ENCODE assay signal across 1 cellular context in genomic region chr20:63641146-63641791, GRCh38.
TF ChIP-seq lines count a peak whose summit lies in the region.

No MANE protein-coding gene starts in this region.

TF ChIP-seq in HepG2, 621 proteins besides CTCF, POLR2A, EP300 and RAD21:
- TF ChIP-seq HOXA3 (CRISPR knock-in tag; IDR thresholded peaks at IDR 0.05) (peak; percentile 29; the same call in 1 of the 2 replicates), ZBTB38 (CRISPR knock-in tag; IDR thresholded peaks at IDR 0.05) (0 out of 2 replicates have a peak, but pooled peaks have one; percentile 2), ZNF333 (CRISPR knock-in tag; IDR thresholded peaks at IDR 0.05; ENCODE audit: borderline replicate concordance) (no peak), ZNF609 (CRISPR knock-in tag; IDR thresholded peaks at IDR 0.05; ENCODE audit: borderline replicate concordance) (no peak), AKAP8 (CRISPR knock-in tag; IDR thresholded peaks at IDR 0.05) (no peak), FOXA1 (IDR thresholded peaks at IDR 0.05) (no peak), FOXA1 (CRISPR knock-in tag; IDR thresholded peaks at IDR 0.05) (peak; percentile 15; the same call in 1 of the 2 replicates), ZNF235 (CRISPR knock-in tag; IDR thresholded peaks at IDR 0.05; ENCODE audit: borderline replicate concordance) (no peak), ATAD3A (CRISPR knock-in tag; IDR thresholded peaks at IDR 0.05) (0 out of 2 replicates have a peak, but pooled peaks have one; percentile 35), GATAD2A (CRISPR knock-in tag; IDR thresholded peaks at IDR 0.05) (no peak), ZIK1 (CRISPR knock-in tag; IDR thresholded peaks at IDR 0.05; ENCODE audit: borderline replicate concordance, low read depth) (no peak), CCDC6 (CRISPR knock-in tag; IDR thresholded peaks at IDR 0.05) (no peak), SP1 (IDR thresholded peaks at IDR 0.05) (no peak), SP1 (CRISPR knock-in tag; IDR thresholded peaks at IDR 0.05) (0 out of 2 replicates have a peak, but pooled peaks have one; percentile 50), ZHX2 (IDR thresholded peaks at IDR 0.05; ENCODE audit: low read depth) (no peak), ZHX2 (CRISPR knock-in tag; IDR thresholded peaks at IDR 0.05; ENCODE audit: borderline replicate concordance) (no peak), ETV6 (CRISPR knock-in tag; conservative IDR thresholded peaks at IDR 0.05) (no peak), DPF2 (CRISPR knock-in tag; IDR thresholded peaks at IDR 0.05; ENCODE audit: borderline replicate concordance, low read depth) (no peak), ZNF350 (CRISPR knock-in tag; IDR thresholded peaks at IDR 0.05; ENCODE audit: borderline replicate concordance, low read depth) (0 out of 2 replicates have a peak, but pooled peaks have one; percentile 22), ZBTB34 (CRISPR knock-in tag; IDR thresholded peaks at IDR 0.05) (no peak), KAT7 (CRISPR knock-in tag; IDR thresholded peaks at IDR 0.05; ENCODE audit: borderline replicate concordance) (0 out of 2 replicates have a peak, but pooled peaks have one; percentile 3), IRX3 (CRISPR knock-in tag; IDR thresholded peaks at IDR 0.05; ENCODE audit: borderline replicate concordance, low read depth) (no peak), ZBTB33 (CRISPR knock-in tag; IDR thresholded peaks at IDR 0.05) (peak; percentile 83), MZF1 (CRISPR knock-in tag; IDR thresholded peaks at IDR 0.05; ENCODE audit: borderline replicate concordance) (no peak), ZNF547 (CRISPR knock-in tag; IDR thresholded peaks at IDR 0.05) (no peak; the same call in 1 of the 2 replicates), TOE1 (CRISPR knock-in tag; IDR thresholded peaks at IDR 0.05) (no peak), ZNF597 (CRISPR knock-in tag; IDR thresholded peaks at IDR 0.05) (no peak), ZNF263 (CRISPR knock-in tag; IDR thresholded peaks at IDR 0.05) (peak; percentile 23; the same call in 1 of the 2 replicates), IKZF5 (CRISPR knock-in tag; IDR thresholded peaks at IDR 0.05) (peak; percentile 1; the same call in 1 of the 2 replicates)
